Comparison of ENCODE assay signal across 8 cellular contexts in the genomic region with DNA sequence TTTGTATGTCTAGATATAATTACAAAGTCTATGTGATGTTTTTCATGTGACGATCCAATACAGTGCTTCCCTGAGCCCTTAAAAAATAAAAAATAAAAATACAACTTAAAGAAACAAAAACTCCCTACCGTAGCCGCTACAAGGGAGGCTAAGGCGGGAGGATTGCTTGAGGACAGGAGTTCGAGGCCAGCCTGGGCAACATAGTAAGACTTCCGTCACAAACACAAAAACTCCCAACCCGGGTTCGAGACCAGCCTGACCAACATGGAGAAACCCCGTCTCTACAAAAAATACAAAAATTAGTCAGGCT. TPM values are rescaled to one million over a fixed set of nuclear protein-coding genes. Genes with fewer than 3 reads are reported as not detected.
DNase-seq lines count a peak whose midpoint lies in the region; ATAC-seq and TF ChIP-seq lines count a peak whose summit lies in the region.

No MANE protein-coding gene starts in this region.

- CTCF ChIA-PET in A673 (lab: Charles Lee), result interaction anchor here (1.4 kb wide), 1 partner anchor 26 kb away, joined by 4 read pairs; no protein-coding TSS in a partner anchor
- CTCF ChIA-PET in IMR-90 (lab: Yijun Ruan, JAX), result interaction anchor here (1.0 kb wide), 1 partner anchor 24 kb away, joined by 3 read pairs; no protein-coding TSS in a partner anchor
- CTCF ChIA-PET in mammary epithelial cell (lab: Charles Lee; ENCODE audit: low non-redundant PET), result interaction anchor here (0.7 kb wide), 1 partner anchor 67 kb away, joined by 6 read pairs; no protein-coding TSS in a partner anchor

- no peak overlapping the region for H3K23ac ChIP-seq in IMR-90 (ENCODE audit: low read depth, low read length)

- TSS peak; percentile 95 for BruUV-seq in A673 (replicated peaks; lab: Mats Ljungman, UMichigan)
- no TSS peak for BruUV-seq in IMR-90 (replicated peaks; lab: Mats Ljungman, UMichigan)
- TSS peak; percentile 89 for BruUV-seq in mammary epithelial cell (replicated peaks; lab: Mats Ljungman, UMichigan)

- WGBS in IMR-90 (ENCODE audit: extremely low coverage in 2 of 2, insufficient read length in 1 of 2), 2 experiments, result no CpG with 5 or more reads among the region's 9 CpGs
- 65% methylated on average over 9 of the region's 9 CpGs for WGBS in mammary epithelial cell (ENCODE audit: low coverage, missing lambda C conversion rate)

- H3K4me1 ChIP-seq in A673 (ENCODE audit: insufficient read depth, low read length, poor library complexity, severe bottlenecking), result peaks cover 15% of the 10 kb centered on the region
- peaks cover 5% of the 10 kb centered on the region; the same call in 1 of the 2 replicates for H3K4me1 ChIP-seq in IMR-90 (ENCODE audit: control insufficient read depth, insufficient read depth, low read length)
- peaks cover 9% of the 10 kb centered on the region for H3K4me1 ChIP-seq in mammary epithelial cell (ENCODE audit: insufficient read depth, low read length)
- peaks cover 8% of the 10 kb centered on the region for H3K4me1 ChIP-seq in mucosa of stomach (ENCODE audit: control insufficient read depth, insufficient read depth, low read length)

- peaks cover 4% of the 10 kb centered on the region; the same call in 1 of the 2 replicates for H3K9me1 ChIP-seq in IMR-90 (ENCODE audit: insufficient read depth, low read length)

- H4K5ac ChIP-seq in IMR-90 (ENCODE audit: low read depth, low read length), result no peak overlapping the region

- H3K27me3 ChIP-seq in A673 (replicated peaks; ENCODE audit: insufficient read depth, low read depth, low read length, poor library complexity), result no peaks in the 10 kb centered on the region
- H3K27me3 ChIP-seq in IMR-90 (ENCODE audit: control insufficient read depth, insufficient read depth, low read length), result peaks cover 2% of the 10 kb centered on the region; the same call in 1 of the 2 replicates
- H3K27me3 ChIP-seq in mammary epithelial cell (ENCODE audit: insufficient read depth, low read length), result no peaks in the 10 kb centered on the region
- H3K27me3 ChIP-seq in mucosa of stomach (ENCODE audit: control insufficient read depth, insufficient read depth, low read length), result no peaks in the 10 kb centered on the region

- peak overlapping the region; percentile 1; the same call in 1 of the 2 replicates for H3K4ac ChIP-seq in IMR-90 (ENCODE audit: low read depth, low read length)

- peak overlapping the region; percentile 66 to 93; a peak in 3 of 4 replicates for H4K8ac ChIP-seq in IMR-90 (ENCODE audit: low read depth in 2 of 2, low read length in 2 of 2)

- no peak overlapping the region for H3K56ac ChIP-seq in IMR-90 (ENCODE audit: extremely low read depth, insufficient read depth, low read length)

- DNase-seq in A673 (ENCODE audit: low spot score), result no peak
- no peak for DNase-seq in IMR-90
- no peak for DNase-seq in mammary epithelial cell
- DNase-seq in epidermal melanocyte (ENCODE audit: insufficient read length, low spot score), result no peak

- ATAC-seq in IMR-90 (ENCODE audit: low read depth) (no peak), GM19395 (IDR thresholded peaks at IDR 0.05; ENCODE audit: unreplicated experiment) (no peak), HG02870 (IDR thresholded peaks at IDR 0.05; ENCODE audit: unreplicated experiment) (no peak), HG02840 (IDR thresholded peaks at IDR 0.05; ENCODE audit: low FRiP score, unreplicated experiment) (no peak)

- 0 out of 2 replicates have a peak overlapping the region, but pooled peaks have one; percentile 5 for H3K9ac ChIP-seq in IMR-90 (ENCODE audit: low read depth, low read length)
- H3K9ac ChIP-seq in mammary epithelial cell (ENCODE audit: insufficient read depth, low read length), result no peak overlapping the region
- peak overlapping the region; percentile 74 for H3K9ac ChIP-seq in mucosa of stomach (ENCODE audit: low read length)

- H3K4me2 ChIP-seq in IMR-90 (ENCODE audit: low read depth, low read length) (peak overlapping the region; percentile 47), mammary epithelial cell (ENCODE audit: insufficient read depth, low read depth, low read length) (peak overlapping the region; percentile 68)

- H3K79me1 ChIP-seq in IMR-90 (ENCODE audit: low read depth in 1 of 2, low read length in 2 of 2), result peaks cover 21 to 34% of the 10 kb centered on the region in 2 experiments

- no peaks in the 10 kb centered on the region for H4K20me1 ChIP-seq in IMR-90 (ENCODE audit: insufficient read depth, low read length)
- no peaks in the 10 kb centered on the region for H4K20me1 ChIP-seq in mammary epithelial cell (ENCODE audit: insufficient read depth, low read length)

- intact Hi-C loops in A673 (cut with micrococcal nuclease; ENCODE audit: unreplicated experiment), result no loop called here
- intact Hi-C loops in IMR-90 (cut with micrococcal nuclease), result no loop called here
- intact Hi-C loops in mammary epithelial cell (cut with micrococcal nuclease), result loop anchor here (5.0 kb wide), 1 partner anchor 289 kb away; no protein-coding TSS in a partner anchor

- no peaks in the 10 kb centered on the region for H3K9me3 ChIP-seq in A673 (ENCODE audit: low read depth, low read length, poor library complexity, severe bottlenecking)
- no peaks in the 10 kb centered on the region for H3K9me3 ChIP-seq in IMR-90 (ENCODE audit: control insufficient read depth, insufficient read depth, low read length)
- no peaks in the 10 kb centered on the region for H3K9me3 ChIP-seq in mammary epithelial cell (replicated peaks; ENCODE audit: insufficient read depth, low read length)
- H3K9me3 ChIP-seq in mucosa of stomach (ENCODE audit: control insufficient read depth, low read length), result no peaks in the 10 kb centered on the region

- POLR2A ChIA-PET in A673 (lab: Charles Lee; ENCODE audit: low non-redundant PET) (interaction anchor here (0.6 kb wide), 1 partner anchor 389 kb away, joined by 5 read pairs; no protein-coding TSS in a partner anchor), IMR-90 (lab: Charles Lee; ENCODE audit: unreplicated experiment) (interaction anchor here (0.6 kb wide), 1 partner anchor 258 kb away, joined by 4 read pairs; no protein-coding TSS in a partner anchor)

- H3K36me3 ChIP-seq in A673 (ENCODE audit: insufficient read depth, low read length, poor library complexity, severe bottlenecking) (peaks cover 6% of the 10 kb centered on the region), IMR-90 (ENCODE audit: control insufficient read depth, insufficient read depth, low read length) (no peaks in the 10 kb centered on the region), mammary epithelial cell (ENCODE audit: insufficient read depth, low read length) (peaks cover 3% of the 10 kb centered on the region), mucosa of stomach (ENCODE audit: control insufficient read depth, insufficient read depth, low read length) (no peaks in the 10 kb centered on the region)

- H2BK5ac ChIP-seq in IMR-90 (ENCODE audit: low read depth, low read length, poor library complexity, severe bottlenecking), result no peak overlapping the region

- no peak overlapping the region for H2BK120ac ChIP-seq in IMR-90 (ENCODE audit: low read depth, low read length)

- H3K79me2 ChIP-seq in mammary epithelial cell (ENCODE audit: insufficient read depth, low read length), result peaks cover 22% of the 10 kb centered on the region

- peak overlapping the region; percentile 10; the same call in 1 of the 2 replicates for H3K14ac ChIP-seq in IMR-90 (replicated peaks; ENCODE audit: low read depth, low read length)

- no peak overlapping the region for H2BK20ac ChIP-seq in IMR-90 (ENCODE audit: low read depth, low read length)

- H3K4me3 ChIP-seq in A673 (ENCODE audit: low read depth, low read length, poor library complexity, severe bottlenecking), result peak overlapping the region; percentile 77
- H3K4me3 ChIP-seq in IMR-90 (ENCODE audit: insufficient read depth, low read depth, low read length), result peak overlapping the region; percentile 53
- peak overlapping the region; percentile 52 to 75 (median 58) for H3K4me3 ChIP-seq in mammary epithelial cell (replicated peaks in 1 of 3; ENCODE audit: insufficient read depth in 1 of 3, low read depth in 2 of 3, low read length in 3 of 3)
- peak overlapping the region; percentile 60 for H3K4me3 ChIP-seq in mucosa of stomach (ENCODE audit: low read length)

- H2AK9ac ChIP-seq in IMR-90 (replicated peaks; ENCODE audit: low read depth, low read length, poor library complexity), result no peak overlapping the region

- dilution Hi-C loops in IMR-90 (cut with HindIII; ENCODE audit: low sequenced_read_pairs, unreplicated experiment), result no loop called here
- dilution Hi-C loops in mammary epithelial cell (cut with HindIII; ENCODE audit: low sequenced_read_pairs), result no loop called here

- H2BK15ac ChIP-seq in IMR-90 (ENCODE audit: low read depth, low read length), result no peak overlapping the region

- no peak for TF ChIP-seq POLR2A in IMR-90 (IDR thresholded peaks at IDR 0.05; ENCODE audit: low read depth, low read length)

- TF ChIP-seq RAD21 in IMR-90 (IDR thresholded peaks at IDR 0.05; ENCODE audit: low read length), result no peak

- no peak overlapping the region for H3K18ac ChIP-seq in IMR-90 (ENCODE audit: low read depth, low read length)

- 0 out of 2 replicates have a peak overlapping the region, but pooled peaks have one; percentile 7 for H4K91ac ChIP-seq in IMR-90 (ENCODE audit: insufficient read depth, low read depth, low read length)

- H2AK5ac ChIP-seq in IMR-90 (ENCODE audit: low read depth, low read length), result no peak overlapping the region

- H3K27ac ChIP-seq in A673 (ENCODE audit: low read depth, low read length, poor library complexity, severe bottlenecking) (no peak overlapping the region), IMR-90 (ENCODE audit: insufficient read depth, low read length) (peak overlapping the region; percentile 29), mammary epithelial cell (ENCODE audit: insufficient read depth, low read depth, low read length) (peak overlapping the region; percentile 36)

- H2AFZ ChIP-seq in IMR-90 (replicated peaks; ENCODE audit: low read length, poor library complexity) (peak overlapping the region; percentile 95), mammary epithelial cell (ENCODE audit: low read depth, low read length) (peak overlapping the region; percentile 86)

- TF ChIP-seq CTCF in A673 (conservative IDR thresholded peaks at IDR 0.05; ENCODE audit: low read depth, low read length), result no peak
- no peak for TF ChIP-seq CTCF in IMR-90 (conservative IDR thresholded peaks at IDR 0.05; ENCODE audit: low read depth, low read length)
- TF ChIP-seq CTCF in mammary epithelial cell (conservative IDR thresholded peaks at IDR 0.05 in 1 of 2, IDR thresholded peaks at IDR 0.05 in 1 of 2; ENCODE audit: extremely low read depth in 1 of 2, insufficient read depth in 1 of 2, low read depth in 1 of 2, low read length in 2 of 2), result no peak

- in situ Hi-C loops in IMR-90 (cut with MboI; ENCODE audit: low sequenced_read_pairs) (no loop called here), mammary epithelial cell (cut with MboI; ENCODE audit: low sequenced_read_pairs in 2 of 2) (no loop called here)

RNA-seq across cellular contexts. Expression of gene CDKN3, which starts 0.7 kb away (rescaled TPM):
- total RNA-seq in A673 (2021) (108 and 112 TPM in 2 replicates), IMR-90 (2012; rRNA removed) (48.9 and 70.8 TPM in 2 replicates), mammary epithelial cell (10 to 100 TPM in 1 of 2 donors, under 1 TPM in 1; 0.50 to 38.1 TPM)
- polyA plus RNA-seq in IMR-90 (2012; rRNA removed) (32.9 and 38.9 TPM in 2 replicates), mammary epithelial cell (47.2 TPM)
- polyA plus RNA-seq in IMR-90 (2012; cell fraction: cytosol; rRNA removed), result 6.7 and 14.3 TPM in 2 replicates
- polyA plus RNA-seq in IMR-90 (2012; cell fraction: nucleus; rRNA removed; ENCODE audit: low replicate concordance), result 0.98 and 6.9 TPM in 2 replicates
- not detected for polyA minus RNA-seq in mammary epithelial cell

RNA-seq across cellular contexts. Expression of gene CNIH1, which starts 45.0 kb away (rescaled TPM):
- total RNA-seq in A673 (2021) (151 and 170 TPM in 2 replicates), IMR-90 (2012; rRNA removed) (134 and 244 TPM in 2 replicates), mammary epithelial cell (100 to 1,000 TPM; 184 to 196 TPM)
- polyA plus RNA-seq in IMR-90 (2012; rRNA removed) (138 and 284 TPM in 2 replicates), mammary epithelial cell (345 TPM)
- polyA plus RNA-seq in IMR-90 (2012; cell fraction: cytosol; rRNA removed), result 36.0 and 148 TPM in 2 replicates
- 40.6 and 53.9 TPM in 2 replicates for polyA plus RNA-seq in IMR-90 (2012; cell fraction: nucleus; rRNA removed; ENCODE audit: low replicate concordance)
- 223 TPM for polyA minus RNA-seq in mammary epithelial cell
